14 cellular contexts compared by ENCODE assay signal in the genomic region with DNA sequence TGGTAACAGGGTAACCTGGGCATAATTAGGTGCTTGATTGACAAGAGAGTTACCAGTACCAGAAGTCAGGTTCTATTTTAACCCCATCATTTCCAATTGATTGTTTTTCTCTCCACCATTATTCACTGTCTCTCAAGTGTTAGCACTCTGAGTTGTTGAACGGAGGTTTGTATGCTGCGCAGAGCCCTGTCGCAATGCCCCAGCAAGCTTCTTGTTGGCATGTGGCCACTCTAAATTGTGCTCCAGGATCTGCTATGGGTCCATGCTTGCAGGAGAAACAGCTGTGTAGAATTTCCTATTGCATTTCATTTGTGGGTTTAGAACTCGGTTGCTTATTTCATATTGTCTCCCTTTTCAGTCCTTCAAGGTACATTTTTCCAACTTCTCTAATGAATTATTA.
DNase-seq lines count a peak whose midpoint lies in the region; ATAC-seq and TF ChIP-seq lines count a peak whose summit lies in the region.
"Had no signal": no experiment of that assay in that cellular context is flagged by ENCODE, and none has a peak within 500 bp of the region (broad histone marks: within the 10 kb centered on the region; RNA-seq: fewer than 3 reads in every experiment).

No MANE protein-coding gene starts in this region.

- ATAC-seq in HG03108 (IDR thresholded peaks at IDR 0.05; ENCODE audit: unreplicated experiment): no peak
- ATAC-seq: stimulated activated naive CD8-positive, alpha-beta T cell treated with anti-CD3 and anti-CD28 coated beads, Interleukin-15, amount 100 ng/mL, for 72 hours had no signal

- dilution Hi-C loops in mammary epithelial cell (cut with HindIII; ENCODE audit: low sequenced_read_pairs): no loop called here

- CTCF ChIA-PET in mammary epithelial cell (lab: Charles Lee; ENCODE audit: low non-redundant PET): interaction anchor here (0.8 kb wide), 1 partner anchor 29 kb away, joined by 4 read pairs; no protein-coding TSS in a partner anchor

- BruUV-seq in mammary epithelial cell (replicated peaks; lab: Mats Ljungman, UMichigan): no TSS peak

- in situ Hi-C loops in mammary epithelial cell (cut with MboI; ENCODE audit: low sequenced_read_pairs in 2 of 2): loop anchor here in 1 of 2 donors (5.0 kb wide), 1 partner anchor 195 kb away; no protein-coding TSS in a partner anchor

- H3K36me3 ChIP-seq in mammary epithelial cell (ENCODE audit: insufficient read depth, low read length) (peaks cover 2% of the 10 kb centered on the region), tibial artery (peaks cover 18 to 39% (median 25%) of the 10 kb centered on the region in 3 donors)

- H4K20me1 ChIP-seq in mammary epithelial cell (ENCODE audit: insufficient read depth, low read length): no peaks in the 10 kb centered on the region

- WGBS in mammary epithelial cell (ENCODE audit: low coverage, missing lambda C conversion rate): 7% methylated on average over 4 of the region's 4 CpGs

- H3K4me3 ChIP-seq in mammary epithelial cell (replicated peaks in 1 of 3; ENCODE audit: insufficient read depth in 1 of 3, low read depth in 2 of 3, low read length in 3 of 3) (peak overlapping the region; percentile 40 to 60 (median 51)), tibial artery (no peak overlapping the region)

- H3K9me3 ChIP-seq in mammary epithelial cell (replicated peaks; ENCODE audit: insufficient read depth, low read length) (no peaks in the 10 kb centered on the region), tibial artery (no peaks in the 10 kb centered on the region)
- H3K9me3 ChIP-seq: neutrophil had no signal

- H3K27ac ChIP-seq in mammary epithelial cell (ENCODE audit: insufficient read depth, low read depth, low read length): peak overlapping the region; percentile 96
- peak overlapping the region; percentile 78 to 79 for H3K27ac ChIP-seq in tibial artery

- peak overlapping the region; percentile 70 for H2AFZ ChIP-seq in mammary epithelial cell (ENCODE audit: low read depth, low read length)

- H3K4me2 ChIP-seq in mammary epithelial cell (ENCODE audit: insufficient read depth, low read depth, low read length): peak overlapping the region; percentile 89

- TF ChIP-seq CTCF in mammary epithelial cell (conservative IDR thresholded peaks at IDR 0.05 in 1 of 2, IDR thresholded peaks at IDR 0.05 in 1 of 2; ENCODE audit: extremely low read depth in 1 of 2, insufficient read depth in 1 of 2, low read depth in 1 of 2, low read length in 2 of 2): no peak
- no peak for TF ChIP-seq CTCF in tibial artery (IDR thresholded peaks at IDR 0.05)

- peaks cover 40% of the 10 kb centered on the region for H3K4me1 ChIP-seq in mammary epithelial cell (ENCODE audit: insufficient read depth, low read length)
- peaks cover 0 to 64% (median 36%) of the 10 kb centered on the region in 4 donors for H3K4me1 ChIP-seq in tibial artery

- DNase-seq in NCI-H1694 treated with DMSO at 0.1 percent for 48 hours (lab: John Stamatoyannopoulos, UW): peak; percentile 15
- no peak for DNase-seq in NCI-H1694 (lab: John Stamatoyannopoulos, UW)
- DNase-seq in mammary epithelial cell: peak; percentile 73
- DNase-seq in kidney tubule cell (ENCODE audit: low spot score): peak; percentile 30
- DNase-seq in tibial artery: peak in 1 of 2 donors; percentile 42
- no peak for DNase-seq in stimulated activated CD4-positive, alpha-beta T cell treated with anti-CD3 and anti-CD28 coated beads, Interleukin-4, amount 100 ng/mL, for 1 hour
- no peak for DNase-seq in GOT3 (lab: John Stamatoyannopoulos, UW)
- DNase-seq: activated CD4-positive, alpha-beta T cell treated with anti-CD3 and anti-CD28 coated beads, Interleukin-2, amount 50 U/mL, for 4 hours; central memory CD4-positive, alpha-beta T cell; NCI-H1436 treated with DMSO at 0.1 percent for 48 hours; stimulated activated naive CD8-positive, alpha-beta T cell treated with anti-CD3 and anti-CD28 coated beads, Interleukin-15, amount 100 ng/mL, for 72 hours; T-helper 1 cell had no signal

- intact Hi-C loops in mammary epithelial cell (cut with micrococcal nuclease) (loop anchor here (10.0 kb wide), 1 partner anchor 627 kb away; no protein-coding TSS in a partner anchor), tibial artery (cut with DNase I; ENCODE audit: low total_unique reads) (loop anchor here (5.0 kb wide), 1 partner anchor 65 kb away; no protein-coding TSS in a partner anchor)

- H3K79me2 ChIP-seq in mammary epithelial cell (ENCODE audit: insufficient read depth, low read length): peaks cover 13% of the 10 kb centered on the region

- peak overlapping the region; percentile 90 for H3K9ac ChIP-seq in mammary epithelial cell (ENCODE audit: insufficient read depth, low read length)

- no peaks in the 10 kb centered on the region for H3K27me3 ChIP-seq in mammary epithelial cell (ENCODE audit: insufficient read depth, low read length)
- H3K27me3 ChIP-seq in tibial artery: no peaks in the 10 kb centered on the region
- H3K27me3 ChIP-seq: neutrophil had no signal

Comparison
In these comparisons a context has a peak if more than half of its experiments do, and no peak if none do; other contexts are left out.
1. DNase-seq: peak in NCI-H1694 treated with DMSO at 0.1 percent for 48 hours (single experiment), mammary epithelial cell (single experiment) and kidney tubule cell (single experiment); none in NCI-H1694 (single experiment), stimulated activated CD4-positive, alpha-beta T cell treated with anti-CD3 and anti-CD28 coated beads, Interleukin-4, amount 100 ng/mL, for 1 hour (single experiment) and GOT3 (single experiment).
2. H3K4me3 ChIP-seq: peak in mammary epithelial cell (3 of 3); none in tibial artery (0 of 2).